Comparison of ENCODE assay signal across 14 cellular contexts in genomic region chr4:185896832-185897475, GRCh38.
DNase-seq lines count a peak whose midpoint lies in the region; ATAC-seq and TF ChIP-seq lines count a peak whose summit lies in the region.
"Had no signal": no experiment of that assay in that cellular context is flagged by ENCODE, and none has a peak within 500 bp of the region (broad histone marks: within the 10 kb centered on the region; RNA-seq: fewer than 3 reads in every experiment).

No MANE protein-coding gene starts in this region.

- no peaks in the 10 kb centered on the region for H4K20me1 ChIP-seq in smooth muscle cell (ENCODE audit: low read depth)

- H3K27ac ChIP-seq in smooth muscle cell (ENCODE audit: low read depth) = no peak overlapping the region
- H3K27ac ChIP-seq in foreskin keratinocyte = no peak overlapping the region
- H3K27ac ChIP-seq: ascending aorta, stomach had no signal

- ATAC-seq in GM19438 (IDR thresholded peaks at IDR 0.05; ENCODE audit: low read depth, unreplicated experiment) (peak; percentile 84), HG02938 (IDR thresholded peaks at IDR 0.05; ENCODE audit: unreplicated experiment) (peak; percentile 57), HG02973 (IDR thresholded peaks at IDR 0.05; ENCODE audit: unreplicated experiment) (no peak), foreskin keratinocyte (no peak)

- no peaks in the 10 kb centered on the region for H3K4me1 ChIP-seq in smooth muscle cell (ENCODE audit: low read depth)
- H3K4me1 ChIP-seq in foreskin keratinocyte = no peaks in the 10 kb centered on the region
- H3K4me1 ChIP-seq: ascending aorta, stomach had no signal

- no peak overlapping the region for H2AFZ ChIP-seq in smooth muscle cell (ENCODE audit: low read depth)

- no peak overlapping the region for H3K4me3 ChIP-seq in smooth muscle cell
- H3K4me3 ChIP-seq: ascending aorta, stomach had no signal

- DNase-seq in OCI-M1 (lab: John Stamatoyannopoulos, UW) (peak; percentile 20), smooth muscle cell (lab: John Stamatoyannopoulos, UW; ENCODE audit: unreplicated experiment) (no peak), SK-N-DZ (ENCODE audit: low spot score) (no peak), foreskin keratinocyte (no peak), GM03348 (ENCODE audit: low spot score) (no peak)
- DNase-seq: activated CD4-positive, alpha-beta T cell treated with anti-CD3 and anti-CD28 coated beads, Interleukin-2, amount 50 U/mL, for 1 hour; CD4-positive, alpha-beta T cell; mesenchymal stem cell; NCI-H526; stomach had no signal

- peak overlapping the region; percentile 35 for H3K4me2 ChIP-seq in smooth muscle cell

- H3K27me3 ChIP-seq in smooth muscle cell (ENCODE audit: low read depth) (peaks cover 23% of the 10 kb centered on the region), foreskin keratinocyte (no peaks in the 10 kb centered on the region)
- H3K27me3 ChIP-seq: ascending aorta, stomach had no signal

- no peaks in the 10 kb centered on the region for H3F3A ChIP-seq in smooth muscle cell (ENCODE audit: low read depth)

- H3K9me3 ChIP-seq in smooth muscle cell (replicated peaks; ENCODE audit: low read depth) = no peaks in the 10 kb centered on the region
- H3K9me3 ChIP-seq: ascending aorta, stomach had no signal

- H3K79me2 ChIP-seq in smooth muscle cell (ENCODE audit: low read depth) = no peaks in the 10 kb centered on the region

- H3K9ac ChIP-seq in smooth muscle cell (ENCODE audit: low read depth) = no peak overlapping the region

- WGBS in smooth muscle cell (ENCODE audit: low lambda C conversion rate) = 68% methylated on average over 10 of the region's 10 CpGs

- H3K36me3 ChIP-seq in smooth muscle cell (ENCODE audit: low read depth) = no peaks in the 10 kb centered on the region
- H3K36me3 ChIP-seq: ascending aorta, stomach had no signal

- TF ChIP-seq CTCF in smooth muscle cell (IDR thresholded peaks at IDR 0.05; ENCODE audit: borderline replicate concordance, insufficient read depth, poor library complexity, severe bottlenecking) (no peak), foreskin keratinocyte (conservative IDR thresholded peaks at IDR 0.05) (no peak)

Comparison
In these comparisons a context has a peak if more than half of its experiments do, and no peak if none do; other contexts are left out.
1. ATAC-seq: peak in GM19438 (single experiment) and HG02938 (single experiment); none in HG02973 (single experiment) and foreskin keratinocyte (single experiment).